9 cellular contexts compared by ENCODE assay signal in genomic region chr3:184040010-184040409, GRCh38. TPM values are rescaled to one million over a fixed set of nuclear protein-coding genes. Genes with fewer than 3 reads are reported as not detected.
DNase-seq lines count a peak whose midpoint lies in the region; ATAC-seq and TF ChIP-seq lines count a peak whose summit lies in the region.
"Had no signal": no experiment of that assay in that cellular context is flagged by ENCODE, and none has a peak within 500 bp of the region (broad histone marks: within the 10 kb centered on the region; RNA-seq: fewer than 3 reads in every experiment).

No MANE protein-coding gene starts in this region.

- H3K4me1 ChIP-seq in mesenchymal stem cell (ENCODE audit: control insufficient read depth, insufficient read depth, low read depth, low read length) = no peaks in the 10 kb centered on the region

- no peak overlapping the region for H2AK5ac ChIP-seq in mesenchymal stem cell (ENCODE audit: low read length, severe bottlenecking)

- no peak overlapping the region for H3K4ac ChIP-seq in mesenchymal stem cell (ENCODE audit: low read depth in 1 of 2, low read length in 2 of 2)

- H3K9ac ChIP-seq in mesenchymal stem cell (ENCODE audit: low read length) = no peak overlapping the region

- ATAC-seq in HG02981 (IDR thresholded peaks at IDR 0.05; ENCODE audit: unreplicated experiment) (no peak), GM21526 (IDR thresholded peaks at IDR 0.05; ENCODE audit: low FRiP score, unreplicated experiment) (no peak), GM21447 (IDR thresholded peaks at IDR 0.05; ENCODE audit: unreplicated experiment) (no peak)

- no peak overlapping the region for H3K23ac ChIP-seq in mesenchymal stem cell (ENCODE audit: low read length in 2 of 2)

- no peaks in the 10 kb centered on the region for H3K79me1 ChIP-seq in mesenchymal stem cell (replicated peaks; ENCODE audit: low read length, poor library complexity, severe bottlenecking)

- in situ Hi-C loops in astrocyte of the cerebellum (cut with HindIII; ENCODE audit: low sequenced_read_pairs) (no loop called here), GM13976 (cut with MboI; ENCODE audit: low sequenced_read_pairs, unreplicated experiment) (no loop called here)

- peak; percentile 65 for DNase-seq in EH (ENCODE audit: low read depth)
- peak; percentile 33 for DNase-seq in LNCaP clone FGC (ENCODE audit: low read depth)
- DNase-seq in astrocyte of the cerebellum (ENCODE audit: low read depth) = no peak
- DNase-seq in mesenchymal stem cell = peak; percentile 33
- DNase-seq in GM13976 (ENCODE audit: low spot score) = no peak
- DNase-seq: activated CD4-positive, alpha-beta memory T cell treated with anti-CD3 and anti-CD28 coated beads, Interleukin-2, amount 10 ng/mL, durations not matched to agents 7 days and 5 days had no signal

- no peak overlapping the region for H3K27ac ChIP-seq in mesenchymal stem cell (ENCODE audit: low read length, poor library complexity, severe bottlenecking)

- no peaks in the 10 kb centered on the region for H3K36me3 ChIP-seq in mesenchymal stem cell (ENCODE audit: control insufficient read depth in 1 of 2, insufficient read depth in 2 of 2, low read depth in 1 of 2, low read length in 2 of 2)

- 36% methylated on average over 3 of the region's 3 CpGs for WGBS in mesenchymal stem cell

- H2BK120ac ChIP-seq in mesenchymal stem cell (ENCODE audit: low read depth, low read length) = no peak overlapping the region

- no peak overlapping the region for H3K18ac ChIP-seq in mesenchymal stem cell (ENCODE audit: low read depth in 1 of 2, low read length in 2 of 2)

- no peak overlapping the region for H3K14ac ChIP-seq in mesenchymal stem cell (ENCODE audit: low read length in 2 of 2)

- no peak overlapping the region for H3K4me2 ChIP-seq in mesenchymal stem cell (ENCODE audit: low read length, poor library complexity, severe bottlenecking)

- no peak overlapping the region for H2AFZ ChIP-seq in mesenchymal stem cell (ENCODE audit: low read depth, low read length)

- H3K9me3 ChIP-seq in mesenchymal stem cell (ENCODE audit: control insufficient read depth, low read length) = no peaks in the 10 kb centered on the region

- H3K27me3 ChIP-seq in mesenchymal stem cell (ENCODE audit: control insufficient read depth in 1 of 2, insufficient read depth in 1 of 2, low read length in 2 of 2) = peaks cover 9 to 12% of the 10 kb centered on the region in 2 experiments

- no peak overlapping the region for H4K91ac ChIP-seq in mesenchymal stem cell (ENCODE audit: low read length)

- H2BK12ac ChIP-seq in mesenchymal stem cell (ENCODE audit: low read length in 2 of 2) = no peak overlapping the region

- H2BK15ac ChIP-seq in mesenchymal stem cell (ENCODE audit: low read depth, poor library complexity, severe bottlenecking) = no peak overlapping the region

- H3K4me3 ChIP-seq in LNCaP clone FGC (ENCODE audit: low read depth, low read length) (no peak overlapping the region), astrocyte of the cerebellum (ENCODE audit: low read depth, low read length) (no peak overlapping the region), mesenchymal stem cell (ENCODE audit: insufficient read depth in 1 of 2, low read depth in 1 of 2, low read length in 2 of 2) (no peak overlapping the region)

- H2BK5ac ChIP-seq in mesenchymal stem cell (ENCODE audit: low read depth, low read length, poor library complexity, severe bottlenecking) = no peak overlapping the region

- TF ChIP-seq CTCF in LNCaP clone FGC (IDR thresholded peaks at IDR 0.05; ENCODE audit: control insufficient read depth, extremely low read depth, insufficient read depth) (peak; percentile 69), astrocyte of the cerebellum (IDR thresholded peaks at IDR 0.05; ENCODE audit: low read depth, low read length, missing control alignments) (peak; percentile 43), GM13976 (IDR thresholded peaks at IDR 0.05; ENCODE audit: borderline replicate concordance, control extremely low read depth, extremely low read depth, insufficient read depth, missing control alignments) (no peak)

- no peak overlapping the region for H4K8ac ChIP-seq in mesenchymal stem cell (ENCODE audit: low read length)

RNA-seq across cellular contexts. Expression of gene HTR3D, which starts 8.5 kb away (rescaled TPM):
- not detected for polyA plus RNA-seq in mesenchymal stem cell (2013, experiment 1 of 2)
- polyA plus RNA-seq in mesenchymal stem cell (2013, experiment 2 of 2) = not detected

RNA-seq across cellular contexts. Expression of gene HTR3C, which starts 12.8 kb away (rescaled TPM):
- not detected for polyA plus RNA-seq in mesenchymal stem cell (2013, experiment 1 of 2)
- not detected for polyA plus RNA-seq in mesenchymal stem cell (2013, experiment 2 of 2)

RNA-seq across cellular contexts. Expression of gene ABCC5, which starts 22.3 kb away (rescaled TPM):
- polyA plus RNA-seq in mesenchymal stem cell (2013, experiment 1 of 2) = 14.0 TPM
- polyA plus RNA-seq in mesenchymal stem cell (2013, experiment 2 of 2) = 13.5 TPM

RNA-seq across cellular contexts. Expression of gene HTR3E, which starts 56.9 kb away (rescaled TPM):
- polyA plus RNA-seq in mesenchymal stem cell (2013, experiment 1 of 2) = not detected
- not detected for polyA plus RNA-seq in mesenchymal stem cell (2013, experiment 2 of 2)

Comparison
In these comparisons a context has a peak if more than half of its experiments do, and no peak if none do; other contexts are left out.
1. DNase-seq: peak in EH (single experiment), LNCaP clone FGC (single experiment) and mesenchymal stem cell (single experiment); none in astrocyte of the cerebellum (single experiment) and GM13976 (single experiment).